Comparison of ENCODE assay signal across 24 cellular contexts in genomic region chr3:77158701-77159100, GRCh38.
A peak's percentile ranks its signal among the peaks of the same experiment; 100 is the strongest.
DNase-seq lines count a peak whose midpoint lies in the region; ATAC-seq, FAIRE-seq and TF ChIP-seq lines count a peak whose summit lies in the region.
"Had no signal": no experiment of that assay in that cellular context is flagged by ENCODE, and none has a peak within 500 bp of the region (broad histone marks: within the 10 kb centered on the region; RNA-seq: fewer than 3 reads in every experiment).

No MANE protein-coding gene starts in this region.

- peak in 1 of 4 experiments; percentile 18 for DNase-seq in K562 (ENCODE audit: extremely low read depth in 1 of 4, low spot score in 3 of 4)
- peak; percentile 0 for DNase-seq in iris pigment epithelial cell (ENCODE audit: low read depth)
- peak; percentile 66 for DNase-seq in retina
- DNase-seq in C1 segment of cervical spinal cord (lab: John Stamatoyannopoulos, UW), result no peak
- DNase-seq in left cardiac atrium, result no peak
- DNase-seq in prostate gland (ENCODE audit: low spot score), result no peak
- DNase-seq in DMS 273 treated with DMSO at 0.1 percent for 48 hours (lab: John Stamatoyannopoulos, UW), result no peak
- DNase-seq: 8988T; AML-193; CD4-positive, CD25-positive, alpha-beta regulatory T cell; CD8-positive, alpha-beta T cell; DMS79; EL; GDM1; HFFc6 had no signal

- in situ Hi-C loops in K562 (cut with MboI), result no loop called here

- H3K9me2 ChIP-seq in OCI-LY1 (ENCODE audit: low read depth, low read length), result no peaks in the 10 kb centered on the region

- H3K4me1 ChIP-seq in OCI-LY1 (ENCODE audit: insufficient read depth, low read length, severe bottlenecking), result peaks cover 95% of the 10 kb centered on the region
- peaks cover 0 to 4% of the 10 kb centered on the region in 2 experiments; a peak in 1 of 5 replicates for H3K4me1 ChIP-seq in K562 (replicated peaks in 1 of 2; ENCODE audit: control insufficient read depth in 2 of 2, insufficient read depth in 2 of 2, low read length in 2 of 2)
- H3K4me1 ChIP-seq in prostate gland (replicated peaks), result no peaks in the 10 kb centered on the region
- H3K4me1 ChIP-seq: A549, Caco-2 had no signal

- H3K4me3 ChIP-seq in OCI-LY1 (ENCODE audit: low read depth, low read length, poor library complexity, severe bottlenecking), result peak overlapping the region; percentile 36
- H3K4me3 ChIP-seq in K562, result no peak overlapping the region
- no peak overlapping the region for H3K4me3 ChIP-seq in prostate gland
- H3K4me3 ChIP-seq: A549, GM12878, GM23338, HAP-1 had no signal

- no peak for TF ChIP-seq EP300 in K562 (IDR thresholded peaks at IDR 0.05; ENCODE audit: low read length)

- intact Hi-C loops in K562 (cut with micrococcal nuclease), result loop anchor here (1.0 to 10.0 kb wide), 2 partner anchors 97 to 114 kb away; partner anchors contain the start of gene ROBO2
- intact Hi-C loops in left cardiac atrium (cut with DNase I), result no loop called here
- intact Hi-C loops in prostate gland (cut with DNase I), result no loop called here

- TF ChIP-seq CTCF in OCI-LY1 (IDR thresholded peaks at IDR 0.05; ENCODE audit: low read length) (no peak), K562 (IDR thresholded peaks at IDR 0.05 in 2 of 3, conservative IDR thresholded peaks at IDR 0.05 in 1 of 3; ENCODE audit: insufficient read depth in 2 of 3, low read depth in 1 of 3, low read length in 3 of 3) (no peak), prostate gland (IDR thresholded peaks at IDR 0.05) (no peak)

- ATAC-seq in K562, result no peak
- no peak for ATAC-seq in left cardiac atrium
- ATAC-seq: A549; CD8-positive, alpha-beta T cell had no signal

- H2AFZ ChIP-seq in OCI-LY1 (ENCODE audit: low read length) (0 out of 2 replicates have a peak overlapping the region, but pooled peaks have one; percentile 28), K562 (ENCODE audit: low read depth, low read length) (0 out of 2 replicates have a peak overlapping the region, but pooled peaks have one; percentile 40)
- H2AFZ ChIP-seq: GM23338 had no signal

- CTCF ChIA-PET in K562 (lab: Yijun Ruan, JAX; ENCODE audit: low intra/inter-chr PET ratio), result no interaction called here

- POLR2A ChIA-PET in K562 (lab: Yijun Ruan, JAX), result interaction anchor here (0.9 kb wide), 1 partner anchor 9 kb away, joined by 3 read pairs; no protein-coding TSS in a partner anchor

- peaks cover 4% of the 10 kb centered on the region; the same call in 1 of the 2 replicates for H3F3A ChIP-seq in OCI-LY1 (ENCODE audit: insufficient read depth, low read length)

- WGBS in K562 (ENCODE audit: insufficient coverage, low coverage, missing lambda C conversion rate), result 16% methylated on average over 4 of the region's 4 CpGs
- WGBS in prostate gland, result 83% methylated on average over 4 of the region's 4 CpGs

- H3K36me3 ChIP-seq in OCI-LY1 (ENCODE audit: insufficient read depth, low read length), result peaks cover 10% of the 10 kb centered on the region
- no peaks in the 10 kb centered on the region for H3K36me3 ChIP-seq in K562 (ENCODE audit: control insufficient read depth, insufficient read depth, low read length)
- H3K36me3 ChIP-seq in prostate gland, result no peaks in the 10 kb centered on the region
- H3K36me3 ChIP-seq: HAP-1 had no signal

- H3K9me3 ChIP-seq in OCI-LY1 (ENCODE audit: low read length) (no peaks in the 10 kb centered on the region), K562 (replicated peaks; ENCODE audit: control insufficient read depth, insufficient read depth, low read depth, low read length) (no peaks in the 10 kb centered on the region), prostate gland (no peaks in the 10 kb centered on the region)
- H3K9me3 ChIP-seq: A549, Caco-2, HAP-1 had no signal

- no peak for TF ChIP-seq POLR2A in K562 (conservative IDR thresholded peaks at IDR 0.05)
- TF ChIP-seq POLR2A in prostate gland (IDR thresholded peaks at IDR 0.05), result no peak

- peak overlapping the region; percentile 55 for H3K4me2 ChIP-seq in OCI-LY1 (ENCODE audit: low read length)
- no peak overlapping the region for H3K4me2 ChIP-seq in K562 (ENCODE audit: insufficient read depth, low read length)
- H3K4me2 ChIP-seq: A549, GM23338 had no signal

- BruUV-seq in K562 (replicated peaks; lab: Mats Ljungman, UMichigan), result no TSS peak

- H3K27me3 ChIP-seq in OCI-LY1 (ENCODE audit: insufficient read depth, low read length), result no peaks in the 10 kb centered on the region
- H3K27me3 ChIP-seq in K562 (ENCODE audit: control insufficient read depth in 2 of 2, insufficient read depth in 2 of 2, low read length in 2 of 2), result no peaks in the 10 kb centered on the region
- no peaks in the 10 kb centered on the region for H3K27me3 ChIP-seq in prostate gland (replicated peaks; ENCODE audit: insufficient read depth)

- no peak for FAIRE-seq in K562 (lab: Jason Lieb, UNC)
- FAIRE-seq: A549, GM12878, GM18507, H54 had no signal

- no peaks in the 10 kb centered on the region for H4K20me1 ChIP-seq in OCI-LY1 (ENCODE audit: insufficient read depth, low read length)
- H4K20me1 ChIP-seq in K562 (replicated peaks; ENCODE audit: control insufficient read depth, insufficient read depth, low read length), result no peaks in the 10 kb centered on the region

- TF ChIP-seq RAD21 in K562 (CRISPR knock-in tag; conservative IDR thresholded peaks at IDR 0.05 in 1 of 2, IDR thresholded peaks at IDR 0.05 in 1 of 2), result no peak

- H3K79me2 ChIP-seq in OCI-LY1 (ENCODE audit: insufficient read depth, low read length), result no peaks in the 10 kb centered on the region
- H3K79me2 ChIP-seq in K562 (ENCODE audit: control insufficient read depth, insufficient read depth, low read length), result no peaks in the 10 kb centered on the region

- peak overlapping the region; percentile 63 for H3K9ac ChIP-seq in OCI-LY1 (ENCODE audit: low read length)
- H3K9ac ChIP-seq in K562 (ENCODE audit: insufficient read depth in 1 of 2, low read depth in 2 of 2, low read length in 2 of 2), result no peak overlapping the region

- H3K9me1 ChIP-seq in K562 (ENCODE audit: control insufficient read depth, insufficient read depth, low read length), result no peaks in the 10 kb centered on the region

- H3K27ac ChIP-seq in OCI-LY1 (ENCODE audit: low read depth, low read length, poor library complexity, severe bottlenecking) (peak overlapping the region; percentile 89), K562 (ENCODE audit: extremely low read depth, low read depth, low read length) (no peak overlapping the region), prostate gland (no peak overlapping the region)
- H3K27ac ChIP-seq: A549, C4-2B had no signal

TF ChIP-seq in K562, 482 proteins besides CTCF, POLR2A, EP300 and RAD21:
- no peak for TF ChIP-seq ZNF324 (CRISPR knock-in tag; IDR thresholded peaks at IDR 0.05)
- no peak for TF ChIP-seq EZH2 (IDR thresholded peaks at IDR 0.05; ENCODE audit: borderline replicate concordance, low read depth, low read length)
- no peak for TF ChIP-seq BMI1 (IDR thresholded peaks at IDR 0.05; ENCODE audit: low read length)
- no peak for TF ChIP-seq KDM5B (IDR thresholded peaks at IDR 0.05; ENCODE audit: insufficient replicate concordance, low read depth, low read length)
- TF ChIP-seq SPI1 (IDR thresholded peaks at IDR 0.05; ENCODE audit: borderline replicate concordance, low read depth, low read length), result no peak
- TF ChIP-seq FOXK1 (CRISPR knock-in tag; IDR thresholded peaks at IDR 0.05; ENCODE audit: borderline replicate concordance), result no peak
- TF ChIP-seq ZNF354B (CRISPR knock-in tag; IDR thresholded peaks at IDR 0.05), result no peak
- TF ChIP-seq SMARCE1 (IDR thresholded peaks at IDR 0.05), result no peak
- TF ChIP-seq, protein P1, sequence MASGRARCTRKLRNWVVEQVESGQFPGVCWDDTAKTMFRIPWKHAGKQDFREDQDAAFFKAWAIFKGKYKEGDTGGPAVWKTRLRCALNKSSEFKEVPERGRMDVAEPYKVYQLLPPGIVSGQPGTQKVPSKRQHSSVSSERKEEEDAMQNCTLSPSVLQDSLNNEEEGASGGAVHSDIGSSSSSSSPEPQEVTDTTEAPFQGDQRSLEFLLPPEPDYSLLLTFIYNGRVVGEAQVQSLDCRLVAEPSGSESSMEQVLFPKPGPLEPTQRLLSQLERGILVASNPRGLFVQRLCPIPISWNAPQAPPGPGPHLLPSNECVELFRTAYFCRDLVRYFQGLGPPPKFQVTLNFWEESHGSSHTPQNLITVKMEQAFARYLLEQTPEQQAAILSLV (tag; IDR thresholded peaks at IDR 0.05), result no peak
- no peak for TF ChIP-seq ZBTB49 (CRISPR knock-in tag; IDR thresholded peaks at IDR 0.05; ENCODE audit: borderline replicate concordance)

Comparison
In these comparisons a context has a peak if more than half of its experiments do, and no peak if none do; other contexts are left out.
1. DNase-seq: peak in iris pigment epithelial cell (single experiment) and retina (single experiment); none in C1 segment of cervical spinal cord (0 of 14), left cardiac atrium (single experiment), prostate gland (single experiment) and DMS 273 treated with DMSO at 0.1 percent for 48 hours (single experiment).